In the genomic region with DNA sequence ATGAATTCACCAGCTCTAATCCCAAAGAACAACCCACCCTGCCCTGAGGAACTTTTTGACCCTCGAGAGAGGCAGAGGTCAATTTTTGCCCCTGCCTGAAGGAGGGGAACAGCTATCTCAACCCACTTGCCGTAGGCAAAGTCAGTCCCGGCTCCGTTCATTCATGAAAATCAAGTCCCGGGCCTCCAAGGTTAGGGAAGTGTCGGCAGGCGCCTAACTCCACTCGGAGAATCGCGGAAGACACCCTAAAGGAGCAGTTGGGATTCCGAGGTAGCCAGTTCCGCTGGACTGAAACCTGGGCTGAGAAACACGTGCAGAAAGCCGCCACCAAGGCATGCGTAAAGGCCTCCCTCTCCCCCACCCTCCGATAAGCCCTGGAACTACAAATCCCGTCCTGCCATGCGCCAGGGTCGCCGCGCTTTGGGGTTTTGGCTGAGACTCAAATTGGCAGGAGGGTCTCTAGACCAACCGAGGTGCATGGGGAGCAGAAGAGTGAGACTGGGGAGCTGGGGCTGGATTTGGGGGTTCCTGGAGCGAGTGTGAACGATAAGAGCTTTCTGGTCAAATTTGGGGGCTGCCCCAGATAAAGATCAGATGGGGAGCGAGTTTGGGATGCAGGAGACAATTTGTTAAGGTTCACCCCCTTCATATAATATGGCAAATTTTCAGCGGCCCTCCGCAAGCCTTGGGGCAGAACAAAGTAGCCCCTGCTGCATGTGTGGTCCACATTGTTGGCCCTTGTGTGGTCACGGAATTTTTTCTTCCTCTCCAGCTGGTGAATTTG, we compare ENCODE assay signal across 1 cellular context.
A peak's percentile ranks its signal among the peaks of the same experiment; 100 is the strongest.
TF ChIP-seq lines count a peak whose summit lies in the region.

A gene (minus strand): TSS at position 290 of the 784 bp plus-strand sequence. CDS start 2,955 bp downstream, outside the sequence.

TF ChIP-seq in K562, 482 proteins besides CTCF, POLR2A, EP300 and RAD21 (continued from another document and continues in another):
- TF ChIP-seq XRCC5 (IDR thresholded peaks at IDR 0.05; ENCODE audit: low read depth, low read length) (0 out of 2 replicates have a peak, but pooled peaks have one; percentile 5), ZNF77 (CRISPR knock-in tag; IDR thresholded peaks at IDR 0.05) (no peak), GATAD2A (IDR thresholded peaks at IDR 0.05) (peak; percentile 49; the same call in 1 of the 2 replicates), NCOA4 (IDR thresholded peaks at IDR 0.05; ENCODE audit: partially characterized antibody) (no peak), ZNF586 (CRISPR knock-in tag; conservative IDR thresholded peaks at IDR 0.05) (no peak), SMAD3 (CRISPR knock-in tag; conservative IDR thresholded peaks at IDR 0.05) (no peak), NCOR1 (IDR thresholded peaks at IDR 0.05) (no peak), CBX5 (IDR thresholded peaks at IDR 0.05; ENCODE audit: borderline replicate concordance, low read depth) (no peak), XRCC3 (IDR thresholded peaks at IDR 0.05) (no peak), NEUROD1 (IDR thresholded peaks at IDR 0.05; ENCODE audit: borderline replicate concordance, low read depth, low read length, partially characterized antibody) (peak; percentile 26), BCOR (IDR thresholded peaks at IDR 0.05) (0 out of 2 replicates have a peak, but pooled peaks have one; percentile 1), HSF4 (CRISPR knock-in tag; IDR thresholded peaks at IDR 0.05; ENCODE audit: borderline replicate concordance) (no peak), NCOA1 (IDR thresholded peaks at IDR 0.05; ENCODE audit: low read depth) (no peak), ZNF785 (CRISPR knock-in tag; IDR thresholded peaks at IDR 0.05) (no peak), BACH1 (tag; IDR thresholded peaks at IDR 0.05) (no peak), NFYB (IDR thresholded peaks at IDR 0.05; ENCODE audit: extremely low read depth, insufficient read length) (no peak), ZNF75A (CRISPR knock-in tag; IDR thresholded peaks at IDR 0.05) (no peak), KAT2B (IDR thresholded peaks at IDR 0.05; ENCODE audit: low read depth, low read length) (no peak), CHD1 (IDR thresholded peaks at IDR 0.05; ENCODE audit: low read length) (no peak), ZNF431 (CRISPR knock-in tag; IDR thresholded peaks at IDR 0.05) (0 out of 2 replicates have a peak, but pooled peaks have one; percentile 19), NR1H2 (CRISPR knock-in tag; IDR thresholded peaks at IDR 0.05) (peak; percentile 7), GATA2 (CRISPR knock-in tag; IDR thresholded peaks at IDR 0.05) (peak; percentile 77), ARNT (IDR thresholded peaks at IDR 0.05) (0 out of 4 replicates have a peak, but pooled peaks of 1 of the 2 experiments have one; percentile 15), STAG1 (CRISPR knock-in tag; IDR thresholded peaks at IDR 0.05; ENCODE audit: borderline replicate concordance) (no peak), SMARCA4 (IDR thresholded peaks at IDR 0.05) (no peak), POLR2H (tag; IDR thresholded peaks at IDR 0.05; ENCODE audit: low read depth) (no peak), BHLHE40 (IDR thresholded peaks at IDR 0.05; ENCODE audit: low read length) (peak; percentile 96), ZKSCAN8 (CRISPR knock-in tag; IDR thresholded peaks at IDR 0.05) (no peak), SP2 (IDR thresholded peaks at IDR 0.05; ENCODE audit: extremely low read depth, low read depth, low read length, poor library complexity, severe bottlenecking) (no peak), ZNF263 (CRISPR knock-in tag; IDR thresholded peaks at IDR 0.05; ENCODE audit: borderline replicate concordance) (0 out of 2 replicates have a peak, but pooled peaks have one; percentile 10), POLR2B (IDR thresholded peaks at IDR 0.05; ENCODE audit: low read depth, partially characterized antibody) (peak; percentile 46), ZNF668 (CRISPR knock-in tag; IDR thresholded peaks at IDR 0.05) (no peak), ZKSCAN1 (IDR thresholded peaks at IDR 0.05; ENCODE audit: low read depth, low read length) (peak; percentile 77; the same call in 1 of the 2 replicates), MYBL2 (IDR thresholded peaks at IDR 0.05; ENCODE audit: low read depth) (no peak), MYBL2 (CRISPR knock-in tag; IDR thresholded peaks at IDR 0.05; ENCODE audit: borderline replicate concordance) (no peak), BDP1 (IDR thresholded peaks at IDR 0.05; ENCODE audit: insufficient read depth, insufficient read length) (no peak), MCM5 (IDR thresholded peaks at IDR 0.05; ENCODE audit: low read depth) (no peak)
- TF ChIP-seq, protein P1, sequence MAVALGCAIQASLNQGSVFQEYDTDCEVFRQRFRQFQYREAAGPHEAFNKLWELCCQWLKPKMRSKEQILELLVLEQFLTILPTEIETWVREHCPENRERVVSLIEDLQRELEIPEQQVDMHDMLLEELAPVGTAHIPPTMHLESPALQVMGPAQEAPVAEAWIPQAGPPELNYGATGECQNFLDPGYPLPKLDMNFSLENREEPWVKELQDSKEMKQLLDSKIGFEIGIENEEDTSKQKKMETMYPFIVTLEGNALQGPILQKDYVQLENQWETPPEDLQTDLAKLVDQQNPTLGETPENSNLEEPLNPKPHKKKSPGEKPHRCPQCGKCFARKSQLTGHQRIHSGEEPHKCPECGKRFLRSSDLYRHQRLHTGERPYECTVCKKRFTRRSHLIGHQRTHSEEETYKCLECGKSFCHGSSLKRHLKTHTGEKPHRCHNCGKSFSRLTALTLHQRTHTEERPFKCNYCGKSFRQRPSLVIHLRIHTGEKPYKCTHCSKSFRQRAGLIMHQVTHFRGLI (CRISPR knock-in tag; IDR thresholded peaks at IDR 0.05): no peak
- TF ChIP-seq, protein P2, sequence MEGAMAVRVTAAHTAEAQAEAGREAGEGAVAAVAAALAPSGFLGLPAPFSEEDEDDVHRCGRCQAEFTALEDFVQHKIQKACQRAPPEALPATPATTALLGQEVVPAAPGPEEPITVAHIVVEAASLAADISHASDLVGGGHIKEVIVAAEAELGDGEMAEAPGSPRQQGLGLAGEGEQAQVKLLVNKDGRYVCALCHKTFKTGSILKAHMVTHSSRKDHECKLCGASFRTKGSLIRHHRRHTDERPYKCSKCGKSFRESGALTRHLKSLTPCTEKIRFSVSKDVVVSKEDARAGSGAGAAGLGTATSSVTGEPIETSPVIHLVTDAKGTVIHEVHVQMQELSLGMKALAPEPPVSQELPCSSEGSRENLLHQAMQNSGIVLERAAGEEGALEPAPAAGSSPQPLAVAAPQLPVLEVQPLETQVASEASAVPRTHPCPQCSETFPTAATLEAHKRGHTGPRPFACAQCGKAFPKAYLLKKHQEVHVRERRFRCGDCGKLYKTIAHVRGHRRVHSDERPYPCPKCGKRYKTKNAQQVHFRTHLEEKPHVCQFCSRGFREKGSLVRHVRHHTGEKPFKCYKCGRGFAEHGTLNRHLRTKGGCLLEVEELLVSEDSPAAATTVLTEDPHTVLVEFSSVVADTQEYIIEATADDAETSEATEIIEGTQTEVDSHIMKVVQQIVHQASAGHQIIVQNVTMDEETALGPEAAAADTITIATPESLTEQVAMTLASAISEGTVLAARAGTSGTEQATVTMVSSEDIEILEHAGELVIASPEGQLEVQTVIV (CRISPR knock-in tag; IDR thresholded peaks at IDR 0.05; ENCODE audit: borderline replicate concordance): no peak
- TF ChIP-seq, protein P3, sequence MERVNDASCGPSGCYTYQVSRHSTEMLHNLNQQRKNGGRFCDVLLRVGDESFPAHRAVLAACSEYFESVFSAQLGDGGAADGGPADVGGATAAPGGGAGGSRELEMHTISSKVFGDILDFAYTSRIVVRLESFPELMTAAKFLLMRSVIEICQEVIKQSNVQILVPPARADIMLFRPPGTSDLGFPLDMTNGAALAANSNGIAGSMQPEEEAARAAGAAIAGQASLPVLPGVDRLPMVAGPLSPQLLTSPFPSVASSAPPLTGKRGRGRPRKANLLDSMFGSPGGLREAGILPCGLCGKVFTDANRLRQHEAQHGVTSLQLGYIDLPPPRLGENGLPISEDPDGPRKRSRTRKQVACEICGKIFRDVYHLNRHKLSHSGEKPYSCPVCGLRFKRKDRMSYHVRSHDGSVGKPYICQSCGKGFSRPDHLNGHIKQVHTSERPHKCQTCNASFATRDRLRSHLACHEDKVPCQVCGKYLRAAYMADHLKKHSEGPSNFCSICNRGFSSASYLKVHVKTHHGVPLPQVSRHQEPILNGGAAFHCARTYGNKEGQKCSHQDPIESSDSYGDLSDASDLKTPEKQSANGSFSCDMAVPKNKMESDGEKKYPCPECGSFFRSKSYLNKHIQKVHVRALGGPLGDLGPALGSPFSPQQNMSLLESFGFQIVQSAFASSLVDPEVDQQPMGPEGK (CRISPR knock-in tag; IDR thresholded peaks at IDR 0.05; ENCODE audit: borderline replicate concordance): no peak
- TF ChIP-seq, protein P4, sequence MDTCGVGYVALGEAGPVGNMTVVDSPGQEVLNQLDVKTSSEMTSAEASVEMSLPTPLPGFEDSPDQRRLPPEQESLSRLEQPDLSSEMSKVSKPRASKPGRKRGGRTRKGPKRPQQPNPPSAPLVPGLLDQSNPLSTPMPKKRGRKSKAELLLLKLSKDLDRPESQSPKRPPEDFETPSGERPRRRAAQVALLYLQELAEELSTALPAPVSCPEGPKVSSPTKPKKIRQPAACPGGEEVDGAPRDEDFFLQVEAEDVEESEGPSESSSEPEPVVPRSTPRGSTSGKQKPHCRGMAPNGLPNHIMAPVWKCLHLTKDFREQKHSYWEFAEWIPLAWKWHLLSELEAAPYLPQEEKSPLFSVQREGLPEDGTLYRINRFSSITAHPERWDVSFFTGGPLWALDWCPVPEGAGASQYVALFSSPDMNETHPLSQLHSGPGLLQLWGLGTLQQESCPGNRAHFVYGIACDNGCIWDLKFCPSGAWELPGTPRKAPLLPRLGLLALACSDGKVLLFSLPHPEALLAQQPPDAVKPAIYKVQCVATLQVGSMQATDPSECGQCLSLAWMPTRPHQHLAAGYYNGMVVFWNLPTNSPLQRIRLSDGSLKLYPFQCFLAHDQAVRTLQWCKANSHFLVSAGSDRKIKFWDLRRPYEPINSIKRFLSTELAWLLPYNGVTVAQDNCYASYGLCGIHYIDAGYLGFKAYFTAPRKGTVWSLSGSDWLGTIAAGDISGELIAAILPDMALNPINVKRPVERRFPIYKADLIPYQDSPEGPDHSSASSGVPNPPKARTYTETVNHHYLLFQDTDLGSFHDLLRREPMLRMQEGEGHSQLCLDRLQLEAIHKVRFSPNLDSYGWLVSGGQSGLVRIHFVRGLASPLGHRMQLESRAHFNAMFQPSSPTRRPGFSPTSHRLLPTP (IDR thresholded peaks at IDR 0.05; ENCODE audit: borderline replicate concordance, extremely low read depth, insufficient read length): no peak
- TF ChIP-seq, protein P5, sequence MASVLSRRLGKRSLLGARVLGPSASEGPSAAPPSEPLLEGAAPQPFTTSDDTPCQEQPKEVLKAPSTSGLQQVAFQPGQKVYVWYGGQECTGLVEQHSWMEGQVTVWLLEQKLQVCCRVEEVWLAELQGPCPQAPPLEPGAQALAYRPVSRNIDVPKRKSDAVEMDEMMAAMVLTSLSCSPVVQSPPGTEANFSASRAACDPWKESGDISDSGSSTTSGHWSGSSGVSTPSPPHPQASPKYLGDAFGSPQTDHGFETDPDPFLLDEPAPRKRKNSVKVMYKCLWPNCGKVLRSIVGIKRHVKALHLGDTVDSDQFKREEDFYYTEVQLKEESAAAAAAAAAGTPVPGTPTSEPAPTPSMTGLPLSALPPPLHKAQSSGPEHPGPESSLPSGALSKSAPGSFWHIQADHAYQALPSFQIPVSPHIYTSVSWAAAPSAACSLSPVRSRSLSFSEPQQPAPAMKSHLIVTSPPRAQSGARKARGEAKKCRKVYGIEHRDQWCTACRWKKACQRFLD (CRISPR knock-in tag; IDR thresholded peaks at IDR 0.05): peak; percentile 81; the same call in 1 of the 2 replicates
- TF ChIP-seq, protein P6, sequence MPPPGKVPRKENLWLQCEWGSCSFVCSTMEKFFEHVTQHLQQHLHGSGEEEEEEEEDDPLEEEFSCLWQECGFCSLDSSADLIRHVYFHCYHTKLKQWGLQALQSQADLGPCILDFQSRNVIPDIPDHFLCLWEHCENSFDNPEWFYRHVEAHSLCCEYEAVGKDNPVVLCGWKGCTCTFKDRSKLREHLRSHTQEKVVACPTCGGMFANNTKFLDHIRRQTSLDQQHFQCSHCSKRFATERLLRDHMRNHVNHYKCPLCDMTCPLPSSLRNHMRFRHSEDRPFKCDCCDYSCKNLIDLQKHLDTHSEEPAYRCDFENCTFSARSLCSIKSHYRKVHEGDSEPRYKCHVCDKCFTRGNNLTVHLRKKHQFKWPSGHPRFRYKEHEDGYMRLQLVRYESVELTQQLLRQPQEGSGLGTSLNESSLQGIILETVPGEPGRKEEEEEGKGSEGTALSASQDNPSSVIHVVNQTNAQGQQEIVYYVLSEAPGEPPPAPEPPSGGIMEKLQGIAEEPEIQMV (tag; conservative IDR thresholded peaks at IDR 0.05; ENCODE audit: low read depth): no peak
- TF ChIP-seq, protein P7, sequence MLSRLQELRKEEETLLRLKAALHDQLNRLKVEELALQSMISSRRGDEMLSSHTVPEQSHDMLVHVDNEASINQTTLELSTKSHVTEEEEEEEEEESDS (CRISPR knock-in tag; IDR thresholded peaks at IDR 0.05): no peak
- TF ChIP-seq, protein P8, sequence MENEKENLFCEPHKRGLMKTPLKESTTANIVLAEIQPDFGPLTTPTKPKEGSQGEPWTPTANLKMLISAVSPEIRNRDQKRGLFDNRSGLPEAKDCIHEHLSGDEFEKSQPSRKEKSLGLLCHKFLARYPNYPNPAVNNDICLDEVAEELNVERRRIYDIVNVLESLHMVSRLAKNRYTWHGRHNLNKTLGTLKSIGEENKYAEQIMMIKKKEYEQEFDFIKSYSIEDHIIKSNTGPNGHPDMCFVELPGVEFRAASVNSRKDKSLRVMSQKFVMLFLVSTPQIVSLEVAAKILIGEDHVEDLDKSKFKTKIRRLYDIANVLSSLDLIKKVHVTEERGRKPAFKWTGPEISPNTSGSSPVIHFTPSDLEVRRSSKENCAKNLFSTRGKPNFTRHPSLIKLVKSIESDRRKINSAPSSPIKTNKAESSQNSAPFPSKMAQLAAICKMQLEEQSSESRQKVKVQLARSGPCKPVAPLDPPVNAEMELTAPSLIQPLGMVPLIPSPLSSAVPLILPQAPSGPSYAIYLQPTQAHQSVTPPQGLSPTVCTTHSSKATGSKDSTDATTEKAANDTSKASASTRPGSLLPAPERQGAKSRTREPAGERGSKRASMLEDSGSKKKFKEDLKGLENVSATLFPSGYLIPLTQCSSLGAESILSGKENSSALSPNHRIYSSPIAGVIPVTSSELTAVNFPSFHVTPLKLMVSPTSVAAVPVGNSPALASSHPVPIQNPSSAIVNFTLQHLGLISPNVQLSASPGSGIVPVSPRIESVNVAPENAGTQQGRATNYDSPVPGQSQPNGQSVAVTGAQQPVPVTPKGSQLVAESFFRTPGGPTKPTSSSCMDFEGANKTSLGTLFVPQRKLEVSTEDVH (IDR thresholded peaks at IDR 0.05; ENCODE audit: low read depth, partially characterized antibody): peak; percentile 25
- TF ChIP-seq, protein P9, sequence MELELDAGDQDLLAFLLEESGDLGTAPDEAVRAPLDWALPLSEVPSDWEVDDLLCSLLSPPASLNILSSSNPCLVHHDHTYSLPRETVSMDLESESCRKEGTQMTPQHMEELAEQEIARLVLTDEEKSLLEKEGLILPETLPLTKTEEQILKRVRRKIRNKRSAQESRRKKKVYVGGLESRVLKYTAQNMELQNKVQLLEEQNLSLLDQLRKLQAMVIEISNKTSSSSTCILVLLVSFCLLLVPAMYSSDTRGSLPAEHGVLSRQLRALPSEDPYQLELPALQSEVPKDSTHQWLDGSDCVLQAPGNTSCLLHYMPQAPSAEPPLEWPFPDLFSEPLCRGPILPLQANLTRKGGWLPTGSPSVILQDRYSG (tag; conservative IDR thresholded peaks at IDR 0.05; ENCODE audit: low read depth): no peak
